In genomic region chr20:53872561-53873248, GRCh38 we compare ENCODE assay signal across 8 cellular contexts.
A peak's percentile ranks its signal among the peaks of the same experiment; 100 is the strongest.
DNase-seq lines count a peak whose midpoint lies in the region; ATAC-seq lines count a peak whose summit lies in the region.

No MANE protein-coding gene starts in this region.

- H3K9me3 Mint-ChIP-seq in activated CD8-positive, alpha-beta memory T cell treated with anti-CD3 and anti-CD28 coated beads, Interleukin-2, amount 10 ng/mL, durations not matched to agents 7 days and 5 days (ENCODE audit: low read depth), result no peaks in the 10 kb centered on the region
- no peaks in the 10 kb centered on the region for H3K9me3 Mint-ChIP-seq in activated naive CD4-positive, alpha-beta T cell treated with anti-CD3 and anti-CD28 coated beads, Interleukin-2, amount 50 U/mL, for 72 hours
- H3K9me3 Mint-ChIP-seq in naive B cell, result no peaks in the 10 kb centered on the region

- H3K4me3 Mint-ChIP-seq in activated CD8-positive, alpha-beta memory T cell treated with anti-CD3 and anti-CD28 coated beads, Interleukin-2, amount 10 ng/mL, durations not matched to agents 7 days and 5 days, result peak overlapping the region; percentile 71
- H3K4me3 Mint-ChIP-seq in naive B cell, result peak overlapping the region; percentile 62 to 87 (median 80)

- peaks cover 2% of the 10 kb centered on the region for H3K36me3 Mint-ChIP-seq in activated CD8-positive, alpha-beta memory T cell treated with anti-CD3 and anti-CD28 coated beads, Interleukin-2, amount 10 ng/mL, durations not matched to agents 7 days and 5 days
- no peaks in the 10 kb centered on the region for H3K36me3 Mint-ChIP-seq in activated naive CD4-positive, alpha-beta T cell treated with anti-CD3 and anti-CD28 coated beads, Interleukin-2, amount 50 U/mL, for 72 hours
- no peaks in the 10 kb centered on the region for H3K36me3 Mint-ChIP-seq in naive B cell

- DNase-seq in activated CD8-positive, alpha-beta memory T cell treated with anti-CD3 and anti-CD28 coated beads, Interleukin-2, amount 10 ng/mL, durations not matched to agents 7 days and 5 days, result peak; percentile 75
- DNase-seq in activated CD8-positive, alpha-beta memory T cell treated with anti-CD3 and anti-CD28 coated beads for 24 hours, result no peak
- DNase-seq in NAMALWA (ENCODE audit: low spot score) (peak; percentile 74), naive B cell (no peak), COLO829 (ENCODE audit: low spot score) (no peak)
- peak in 1 of 2 donors; percentile 28 for DNase-seq in activated naive CD4-positive, alpha-beta T cell treated with anti-CD3 and anti-CD28 coated beads, Interleukin-2, amount 50 U/mL, for 72 hours (ENCODE audit: low spot score in 2 of 2)

- CTCF ChIA-PET in activated CD8-positive, alpha-beta memory T cell treated with anti-CD3 and anti-CD28 coated beads, Interleukin-2, amount 10 ng/mL, durations not matched to agents 7 days and 5 days (lab: Charles Lee), result interaction anchor here (0.7 to 3.8 kb wide), 25 partner anchors 9 to 308 kb away, joined by 3 to 35 read pairs (median 3); no protein-coding TSS in a partner anchor

- H3K27ac Mint-ChIP-seq in activated CD8-positive, alpha-beta memory T cell treated with anti-CD3 and anti-CD28 coated beads, Interleukin-2, amount 10 ng/mL, durations not matched to agents 7 days and 5 days, result peak overlapping the region; percentile 96
- H3K27ac Mint-ChIP-seq in activated naive CD4-positive, alpha-beta T cell treated with anti-CD3 and anti-CD28 coated beads, Interleukin-2, amount 50 U/mL, for 72 hours, result peak overlapping the region; percentile 37 to 88
- peak overlapping the region; percentile 85 to 98 (median 92) for H3K27ac Mint-ChIP-seq in naive B cell

- H3K27me3 Mint-ChIP-seq in activated CD8-positive, alpha-beta memory T cell treated with anti-CD3 and anti-CD28 coated beads, Interleukin-2, amount 10 ng/mL, durations not matched to agents 7 days and 5 days, result no peaks in the 10 kb centered on the region
- H3K27me3 Mint-ChIP-seq in naive B cell, result no peaks in the 10 kb centered on the region

- peaks cover 46% of the 10 kb centered on the region for H3K4me1 Mint-ChIP-seq in activated CD8-positive, alpha-beta memory T cell treated with anti-CD3 and anti-CD28 coated beads, Interleukin-2, amount 10 ng/mL, durations not matched to agents 7 days and 5 days
- H3K4me1 Mint-ChIP-seq in naive B cell, result peaks cover 35 to 49% (median 42%) of the 10 kb centered on the region in 3 donors

- ATAC-seq in activated CD8-positive, alpha-beta memory T cell treated with anti-CD3 and anti-CD28 coated beads, Interleukin-2, amount 10 ng/mL, durations not matched to agents 7 days and 5 days, result peak; percentile 50
- peak; percentile 32 to 50 for ATAC-seq in activated naive CD4-positive, alpha-beta T cell treated with anti-CD3 and anti-CD28 coated beads, Interleukin-2, amount 50 U/mL, for 72 hours
- ATAC-seq in naive B cell (ENCODE audit: low read depth in 2 of 2), result peak; percentile 43 to 50
- ATAC-seq in HG02981 (IDR thresholded peaks at IDR 0.05; ENCODE audit: unreplicated experiment), result no peak
- no peak for ATAC-seq in HG02973 (IDR thresholded peaks at IDR 0.05; ENCODE audit: unreplicated experiment)

Comparison
In these comparisons a context has a peak if more than half of its experiments do, and no peak if none do; other contexts are left out.
1. DNase-seq: peak in activated CD8-positive, alpha-beta memory T cell treated with anti-CD3 and anti-CD28 coated beads, Interleukin-2, amount 10 ng/mL, durations not matched to agents 7 days and 5 days (single experiment) and NAMALWA (single experiment); none in activated CD8-positive, alpha-beta memory T cell treated with anti-CD3 and anti-CD28 coated beads for 24 hours (single experiment), naive B cell (single experiment) and COLO829 (single experiment).
2. ATAC-seq: peak in activated CD8-positive, alpha-beta memory T cell treated with anti-CD3 and anti-CD28 coated beads, Interleukin-2, amount 10 ng/mL, durations not matched to agents 7 days and 5 days (single experiment), activated naive CD4-positive, alpha-beta T cell treated with anti-CD3 and anti-CD28 coated beads, Interleukin-2, amount 50 U/mL, for 72 hours (2 of 2) and naive B cell (2 of 2); none in HG02981 (single experiment) and HG02973 (single experiment).
3. Peak in every context shown above with its lines, with median percentiles within 50 percentile points of each other: H3K27ac Mint-ChIP-seq.